Comparison of ENCODE assay signal across 8 cellular contexts in the genomic region with DNA sequence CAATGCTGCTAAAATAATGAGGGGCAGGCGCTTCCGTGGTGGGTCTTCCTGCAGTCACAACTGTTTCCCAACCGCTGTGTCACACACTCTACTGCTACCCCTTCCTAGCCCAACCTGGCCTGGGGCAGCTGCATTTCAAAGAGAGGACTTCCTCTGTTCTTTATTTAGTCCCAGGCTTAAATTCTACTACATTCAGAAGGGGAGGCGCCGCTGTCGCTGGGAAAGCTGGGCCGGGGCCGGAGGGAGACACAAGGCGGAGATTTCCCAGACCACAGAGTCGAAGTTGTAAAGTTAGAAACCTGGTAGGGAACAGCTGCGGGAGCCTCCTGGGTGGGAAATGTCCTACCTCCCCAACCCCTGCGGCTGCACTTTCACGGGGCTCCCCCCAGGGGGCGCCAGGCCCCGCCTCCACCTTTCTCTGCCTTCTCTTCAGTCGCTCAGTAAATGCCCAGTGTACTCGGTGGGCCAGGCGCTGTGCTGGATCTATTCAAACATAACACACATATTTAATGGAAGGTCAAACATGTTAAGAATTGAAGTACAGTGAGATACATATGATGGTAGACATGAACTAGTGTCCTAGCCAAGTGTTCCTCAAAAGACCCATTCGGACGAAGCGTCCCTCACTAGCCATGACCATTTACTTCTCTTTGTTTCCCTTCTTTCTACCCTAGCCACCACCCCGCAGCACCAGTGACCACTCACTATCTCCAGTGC. TPM values are rescaled to one million over a fixed set of nuclear protein-coding genes. Genes with fewer than 3 reads are reported as not detected.
DNase-seq lines count a peak whose midpoint lies in the region; ATAC-seq, FAIRE-seq and TF ChIP-seq lines count a peak whose summit lies in the region.

No MANE protein-coding gene starts in this region.

- TF ChIP-seq RAD21 in H1 (IDR thresholded peaks at IDR 0.05 in 1 of 2, conservative IDR thresholded peaks at IDR 0.05 in 1 of 2; ENCODE audit: low read depth in 2 of 2, low read length in 2 of 2), result peak; percentile 56 to 63

- H3K27ac ChIP-seq in H1 (ENCODE audit: low read depth, low read length), result no peak overlapping the region

- H3K9me3 ChIP-seq in H1 (ENCODE audit: insufficient read depth in 2 of 2, low read depth in 1 of 2, low read length in 1 of 2), result no peaks in the 10 kb centered on the region

- no peak overlapping the region; the same call in 1 of the 2 replicates for H3K18ac ChIP-seq in H1 (ENCODE audit: extremely low read depth, low read length)

- peak overlapping the region in 1 of 2 donors; percentile 2 for H3K27ac Mint-ChIP-seq in natural killer cell treated with Interleukin-12 subunit alpha and Interleukin-12 subunit beta and Interleukin-15 and Interleukin-18, amount 100 ng/mL, for 72 hours

- no peak overlapping the region for H3K9ac ChIP-seq in H1 (replicated peaks in 1 of 4; ENCODE audit: extremely low read depth in 1 of 4, low read depth in 3 of 4, low read length in 3 of 4)

- no peak overlapping the region for H2BK5ac ChIP-seq in H1 (ENCODE audit: low read depth, low read length)

- peaks cover 5% of the 10 kb centered on the region; the same call in 1 of the 2 replicates for H3K23me2 ChIP-seq in H1 (ENCODE audit: low read depth, low read length)

- peak; percentile 75 to 76 for ATAC-seq in natural killer cell treated with Interleukin-12 subunit alpha and Interleukin-12 subunit beta and Interleukin-15 and Interleukin-18, amount 100 ng/mL, for 72 hours
- ATAC-seq in HG03469 (IDR thresholded peaks at IDR 0.05; ENCODE audit: unreplicated experiment) (no peak), GM19328 (IDR thresholded peaks at IDR 0.05; ENCODE audit: unreplicated experiment) (no peak), HG02870 (IDR thresholded peaks at IDR 0.05; ENCODE audit: unreplicated experiment) (no peak)

- no peak overlapping the region for H2BK20ac ChIP-seq in H1 (ENCODE audit: low read length)

- DNase-seq in ELF-1 (ENCODE audit: low read depth, low spot score) (peak; percentile 98), HuH-7 (ENCODE audit: low spot score) (peak; percentile 43), H1 (ENCODE audit: low read depth in 1 of 2, low spot score in 2 of 2) (peak in 1 of 2 experiments; percentile 93)
- peak; percentile 65 for DNase-seq in activated CD4-positive, CD25-positive, alpha-beta regulatory T cell treated with anti-CD3 and anti-CD28 coated beads, Interleukin-2, amount 50 U/mL, for 72 hours
- DNase-seq in natural killer cell treated with Interleukin-12 subunit alpha and Interleukin-12 subunit beta and Interleukin-15 and Interleukin-18, amount 100 ng/mL, for 72 hours (ENCODE audit: low spot score), result peak; percentile 71

- H3K4me3 ChIP-seq in H1 (ENCODE audit: extremely low read depth in 1 of 4, insufficient read depth in 2 of 4, low read depth in 3 of 4, low read length in 4 of 4), result peak overlapping the region in 1 of 4 experiments; percentile 51; a peak in 2 of 8 replicates

- H2BK12ac ChIP-seq in H1 (ENCODE audit: low read depth, low read length), result no peak overlapping the region

- 24% methylated on average over 22 of the region's 22 CpGs; no CpG with 5 or more reads in 1 of the 2 experiments for WGBS in H1 (ENCODE audit: extremely low coverage in 1 of 2, insufficient coverage in 1 of 2, insufficient read length in 1 of 2, insufficient replicate concordance in 2 of 2, low coverage in 1 of 2, low lambda C conversion rate in 2 of 2, missing lambda C conversion rate in 1 of 2), 2 experiments

- H3K36me3 Mint-ChIP-seq in natural killer cell treated with Interleukin-12 subunit alpha and Interleukin-12 subunit beta and Interleukin-15 and Interleukin-18, amount 100 ng/mL, for 72 hours, result no peaks in the 10 kb centered on the region

- POLR2A ChIA-PET in H1 (lab: Charles Lee; ENCODE audit: partially characterized antibody), result interaction anchor here (0.6 to 1.9 kb wide), 4 partner anchors 11 to 34 kb away, joined by 3 to 5 read pairs (median 4); partner anchors contain the start of gene DYRK3

- FAIRE-seq in H1 (lab: Jason Lieb, UNC), result no peak

- H3K79me1 ChIP-seq in H1 (ENCODE audit: low read depth, low read length), result no peaks in the 10 kb centered on the region

- H3K23ac ChIP-seq in H1 (ENCODE audit: insufficient read length), result no peak overlapping the region

- H4K20me1 ChIP-seq in H1 (replicated peaks in 1 of 2; ENCODE audit: control insufficient read depth in 1 of 2, insufficient read depth in 2 of 2, low read length in 2 of 2), result no peaks in the 10 kb centered on the region

- CTCF ChIA-PET in H1 (lab: Charles Lee; ENCODE audit: partially characterized antibody), result interaction anchor here (0.7 to 23.8 kb wide), 27 partner anchors 11 to 273 kb away, joined by 3 to 666 read pairs (median 4); partner anchors contain the start of genes DYRK3, EIF2D and MAPKAPK2

- no peak overlapping the region for H3K4me3 Mint-ChIP-seq in natural killer cell treated with Interleukin-12 subunit alpha and Interleukin-12 subunit beta and Interleukin-15 and Interleukin-18, amount 100 ng/mL, for 72 hours

- peak overlapping the region; percentile 44 to 56 for H3K4me2 ChIP-seq in H1 (ENCODE audit: insufficient read depth in 1 of 2, low read depth in 2 of 2, low read length in 2 of 2)

- no peak overlapping the region for H3K14ac ChIP-seq in H1 (ENCODE audit: insufficient read length)

- H3K4ac ChIP-seq in H1 (replicated peaks; ENCODE audit: insufficient read length, low read depth, low read length), result no peak overlapping the region

- H3K36me3 ChIP-seq in H1 (ENCODE audit: control insufficient read depth in 2 of 4, insufficient read depth in 4 of 4, low read length in 3 of 4), result no peaks in the 10 kb centered on the region

- TF ChIP-seq POLR2A in H1 (IDR thresholded peaks at IDR 0.05; ENCODE audit: control extremely low read depth in 1 of 2, low read depth in 2 of 2, low read length in 2 of 2), result no peak

- H3K27me3 Mint-ChIP-seq in natural killer cell treated with Interleukin-12 subunit alpha and Interleukin-12 subunit beta and Interleukin-15 and Interleukin-18, amount 100 ng/mL, for 72 hours, result peaks cover 27 to 28% of the 10 kb centered on the region in 2 donors

- no peak overlapping the region for H2AK5ac ChIP-seq in H1 (ENCODE audit: low read depth, low read length)

- H3K9me3 Mint-ChIP-seq in natural killer cell treated with Interleukin-12 subunit alpha and Interleukin-12 subunit beta and Interleukin-15 and Interleukin-18, amount 100 ng/mL, for 72 hours, result no peaks in the 10 kb centered on the region

- H2BK120ac ChIP-seq in H1 (replicated peaks; ENCODE audit: low read depth, low read length), result no peak overlapping the region

- no peak overlapping the region for H4K5ac ChIP-seq in H1 (ENCODE audit: insufficient read length, low read depth, low read length)

- peaks cover 0 to 12% (median 5%) of the 10 kb centered on the region in 4 experiments; a peak in 6 of 7 replicates for H3K4me1 ChIP-seq in H1 (replicated peaks in 1 of 4; ENCODE audit: control insufficient read depth in 3 of 4, insufficient read depth in 4 of 4, low read length in 3 of 4)

- TF ChIP-seq CTCF in H1 (IDR thresholded peaks at IDR 0.05; ENCODE audit: control extremely low read depth in 1 of 3, insufficient read depth in 1 of 3, low read depth in 1 of 3, low read length in 3 of 3), result peak; percentile 83 to 86 (median 84)

- H4K8ac ChIP-seq in H1 (ENCODE audit: extremely low read depth, insufficient read depth, low read length), result no peak overlapping the region; the same call in 1 of the 2 replicates

- no peak overlapping the region; the same call in 1 of the 2 replicates for H2BK15ac ChIP-seq in H1 (ENCODE audit: low read length)

- no peak overlapping the region for H4K91ac ChIP-seq in H1 (replicated peaks; ENCODE audit: insufficient read length, low read length)

- no peak for TF ChIP-seq EP300 in H1 (IDR thresholded peaks at IDR 0.05; ENCODE audit: borderline replicate concordance in 1 of 2, low read depth in 2 of 2, low read length in 2 of 2)

- peaks cover 21 to 22% of the 10 kb centered on the region in 2 donors for H3K4me1 Mint-ChIP-seq in natural killer cell treated with Interleukin-12 subunit alpha and Interleukin-12 subunit beta and Interleukin-15 and Interleukin-18, amount 100 ng/mL, for 72 hours (ENCODE audit: low read depth in 2 of 2)

- H2AFZ ChIP-seq in H1 (ENCODE audit: low read length), result peak overlapping the region; percentile 31

- peaks cover 0 to 17% (median 10%) of the 10 kb centered on the region in 4 experiments; a peak in 6 of 7 replicates for H3K27me3 ChIP-seq in H1 (replicated peaks in 1 of 4; ENCODE audit: control insufficient read depth in 3 of 4, extremely low read depth in 1 of 4, insufficient read depth in 3 of 4, low read length in 3 of 4)

- H3K79me2 ChIP-seq in H1 (ENCODE audit: control insufficient read depth in 1 of 2, insufficient read depth in 2 of 2, low read length in 2 of 2), result no peaks in the 10 kb centered on the region

- H3K56ac ChIP-seq in H1 (replicated peaks; ENCODE audit: insufficient read length, low read depth, low read length), result no peak overlapping the region

RNA-seq across cellular contexts. Expression of gene DYRK3, which starts 23.1 kb away (rescaled TPM):
- total RNA-seq in H1 (2021; fragmentation: NEBNext Ultra II Directional; extraction: Animal tissue kit (Norgen Biotek cat#: 25700)), result 7.7 and 8.5 TPM in 2 replicates
- 1.4 and 2.1 TPM in 2 replicates for polyA plus RNA-seq in H1 (2011; rRNA removed)
- 2.1 TPM for polyA plus RNA-seq in H1 (2011; cell fraction: cytosol; rRNA removed)
- polyA plus RNA-seq in H1 (2011; cell fraction: nucleus; rRNA removed), result 1.5 TPM
- 3.6 to 4.2 TPM (median 3.9 TPM) in 4 replicates for polyA plus RNA-seq in H1 (2012, experiment 1 of 2)
- polyA plus RNA-seq in H1 (2012, experiment 2 of 2), result 2.2 TPM
- 2.7 TPM for polyA plus RNA-seq in H1 (2013, experiment 1 of 2)
- polyA plus RNA-seq in H1 (2013, experiment 2 of 2), result 2.9 TPM
- polyA minus RNA-seq in H1 (2011; rRNA and poly(A)+ RNA removed), result 5.2 and 6.4 TPM in 2 replicates
- 4.7 TPM for polyA minus RNA-seq in H1 (2011; cell fraction: cytosol; rRNA and poly(A)+ RNA removed)
- 2.6 TPM for polyA minus RNA-seq in H1 (2011; cell fraction: nucleus; rRNA and poly(A)+ RNA removed)
- total RNA-seq in natural killer cell treated with Interleukin-12 subunit alpha and Interleukin-12 subunit beta and Interleukin-15 and Interleukin-18, amount 100 ng/mL, for 72 hours, result 1 to 10 TPM; 5.6 to 8.8 TPM

RNA-seq across cellular contexts. Expression of gene MAPKAPK2, which starts 26.3 kb away (rescaled TPM):
- total RNA-seq in H1 (2021; fragmentation: NEBNext Ultra II Directional; extraction: Animal tissue kit (Norgen Biotek cat#: 25700)), result 44.9 and 46.6 TPM in 2 replicates
- polyA plus RNA-seq in H1 (2011; rRNA removed), result 27.5 and 36.9 TPM in 2 replicates
- 30.4 TPM for polyA plus RNA-seq in H1 (2011; cell fraction: cytosol; rRNA removed)
- polyA plus RNA-seq in H1 (2011; cell fraction: nucleus; rRNA removed), result 67.8 TPM
- polyA plus RNA-seq in H1 (2012, experiment 1 of 2), result 30.0 to 35.6 TPM (median 34.3 TPM) in 4 replicates
- polyA plus RNA-seq in H1 (2012, experiment 2 of 2), result 38.6 TPM
- 21.7 TPM for polyA plus RNA-seq in H1 (2013, experiment 1 of 2)
- polyA plus RNA-seq in H1 (2013, experiment 2 of 2), result 21.8 TPM
- 31.9 and 42.5 TPM in 2 replicates for polyA minus RNA-seq in H1 (2011; rRNA and poly(A)+ RNA removed)
- 20.1 TPM for polyA minus RNA-seq in H1 (2011; cell fraction: cytosol; rRNA and poly(A)+ RNA removed)
- polyA minus RNA-seq in H1 (2011; cell fraction: nucleus; rRNA and poly(A)+ RNA removed), result 19.0 TPM
- 100 to 1,000 TPM; 104 to 115 TPM for total RNA-seq in natural killer cell treated with Interleukin-12 subunit alpha and Interleukin-12 subunit beta and Interleukin-15 and Interleukin-18, amount 100 ng/mL, for 72 hours

RNA-seq across cellular contexts. Expression of gene EIF2D, which starts 46.2 kb away (rescaled TPM):
- total RNA-seq in H1 (2021; fragmentation: NEBNext Ultra II Directional; extraction: Animal tissue kit (Norgen Biotek cat#: 25700)), result 33.1 and 36.1 TPM in 2 replicates
- 36.2 and 37.1 TPM in 2 replicates for polyA plus RNA-seq in H1 (2011; rRNA removed)
- 50.8 TPM for polyA plus RNA-seq in H1 (2011; cell fraction: cytosol; rRNA removed)
- 62.4 TPM for polyA plus RNA-seq in H1 (2011; cell fraction: nucleus; rRNA removed)
- polyA plus RNA-seq in H1 (2012, experiment 1 of 2), result 34.0 to 45.2 TPM (median 41.8 TPM) in 4 replicates
- polyA plus RNA-seq in H1 (2012, experiment 2 of 2), result 47.0 TPM
- polyA plus RNA-seq in H1 (2013, experiment 1 of 2), result 32.9 TPM
- 30.6 TPM for polyA plus RNA-seq in H1 (2013, experiment 2 of 2)
- 47.8 and 52.6 TPM in 2 replicates for polyA minus RNA-seq in H1 (2011; rRNA and poly(A)+ RNA removed)
- 16.9 TPM for polyA minus RNA-seq in H1 (2011; cell fraction: cytosol; rRNA and poly(A)+ RNA removed)
- polyA minus RNA-seq in H1 (2011; cell fraction: nucleus; rRNA and poly(A)+ RNA removed), result 30.7 TPM
- total RNA-seq in natural killer cell treated with Interleukin-12 subunit alpha and Interleukin-12 subunit beta and Interleukin-15 and Interleukin-18, amount 100 ng/mL, for 72 hours, result 10 to 100 TPM; 49.1 to 91.5 TPM

Comparison
In these comparisons a context has a peak if more than half of its experiments do, and no peak if none do; other contexts are left out.
1. ATAC-seq: peak in natural killer cell treated with Interleukin-12 subunit alpha and Interleukin-12 subunit beta and Interleukin-15 and Interleukin-18, amount 100 ng/mL, for 72 hours (2 of 2); none in HG03469 (single experiment), GM19328 (single experiment) and HG02870 (single experiment).